In genomic region chr1:100730130-100730529, GRCh38 we compare ENCODE assay signal across 22 cellular contexts. TPM values are rescaled to one million over a fixed set of nuclear protein-coding genes. Genes with fewer than 3 reads are reported as not detected.
"Had no signal": no experiment of that assay in that cellular context is flagged by ENCODE, and none has a peak within 500 bp of the region (broad histone marks: within the 10 kb centered on the region; RNA-seq: fewer than 3 reads in every experiment).

No MANE protein-coding gene starts in this region.

- H3K27me3 ChIP-seq: body of pancreas, gastroesophageal sphincter, pancreas, transverse colon had no signal

- DNase-seq: activated B cell treated with CpG ODN at 0.5 μM for 24 hours; activated CD4-positive, alpha-beta T cell treated with anti-CD3 and anti-CD28 coated beads for 36 hours; activated CD4-positive, alpha-beta T cell treated with anti-CD3 and anti-CD28 coated beads, Interleukin-2, amount 50 U/mL, for 4 hours; activated naive CD4-positive, alpha-beta T cell treated with anti-CD3 and anti-CD28 coated beads for 36 hours; activated naive CD8-positive, alpha-beta T cell treated with anti-CD3 and anti-CD28 coated beads, Interleukin-2, amount 10 ng/mL, durations not matched to agents 7 days and 5 days; activated T-cell treated with anti-CD3 and anti-CD28 coated beads, Interleukin-2, amount 50 U/mL, for 48 hours; body of pancreas; caudate nucleus; effector memory CD4-positive, alpha-beta T cell; head of caudate nucleus; hypothalamus; left cardiac atrium; midbrain; natural killer cell; pancreas; right cardiac atrium; stimulated activated CD4-positive, alpha-beta T cell treated with anti-CD3 and anti-CD28 coated beads, Interleukin-2, amount 100 ng/mL, for 24 hours; stimulated activated naive B cell treated with anti-CD40 and anti-IgM and Interleukin-4, amounts not matched to agents 10 μg/mL and 1 μg/mL and 100 μg/mL, for 72 hours; T1000; transverse colon had no signal

- H3K4me3 ChIP-seq: body of pancreas, gastroesophageal sphincter, pancreas, skin epidermis, transverse colon had no signal

- H3K36me3 ChIP-seq: pancreas, transverse colon had no signal

- H3K27ac ChIP-seq: body of pancreas, gastroesophageal sphincter, transverse colon had no signal

- H3K4me1 ChIP-seq: transverse colon had no signal

- H3K9me3 ChIP-seq: body of pancreas, gastroesophageal sphincter, pancreas, transverse colon had no signal

- ATAC-seq: activated CD4-positive, alpha-beta T cell treated with anti-CD3 and anti-CD28 coated beads for 36 hours; body of pancreas; gastroesophageal sphincter; left cardiac atrium; natural killer cell; pancreas; right cardiac atrium; stimulated activated naive B cell treated with anti-CD40 and anti-IgM and Interleukin-4, amounts not matched to agents 10 μg/mL and 1 μg/mL and 100 μg/mL, for 72 hours had no signal

RNA-seq across cellular contexts. Expression of gene VCAM1, which starts 10.6 kb away (rescaled TPM):
- total RNA-seq: activated B cell treated with CpG ODN at 0.5 μM for 24 hours; activated CD4-positive, alpha-beta T cell treated with anti-CD3 and anti-CD28 coated beads for 36 hours; activated naive CD4-positive, alpha-beta T cell treated with anti-CD3 and anti-CD28 coated beads for 36 hours had no signal
